In the genomic region with DNA sequence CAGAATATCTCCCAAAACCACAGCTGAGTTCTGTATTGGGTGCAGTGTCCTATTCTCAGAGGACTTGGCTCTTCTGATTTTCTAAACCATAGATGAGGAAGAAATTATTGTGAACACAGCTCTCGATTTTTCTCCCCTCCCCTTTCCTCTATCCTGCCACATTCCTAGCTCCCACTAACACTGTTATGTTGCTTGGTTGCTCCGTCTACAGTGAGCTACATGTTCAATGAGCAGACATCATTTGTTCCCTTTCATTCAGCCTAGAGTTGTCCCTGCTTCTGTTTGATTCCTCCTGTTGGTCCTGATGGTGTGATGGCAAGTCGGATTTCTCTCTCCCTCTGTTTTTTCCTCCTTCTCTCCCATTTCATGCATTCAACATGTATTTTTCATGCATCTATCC, we compare ENCODE assay signal across 16 cellular contexts.
DNase-seq lines count a peak whose midpoint lies in the region; ATAC-seq and TF ChIP-seq lines count a peak whose summit lies in the region.
"Had no signal": no experiment of that assay in that cellular context is flagged by ENCODE, and none has a peak within 500 bp of the region (broad histone marks: within the 10 kb centered on the region; RNA-seq: fewer than 3 reads in every experiment).

No MANE protein-coding gene starts in this region.

- no peak for TF ChIP-seq CTCF in endothelial cell (IDR thresholded peaks at IDR 0.05; ENCODE audit: unreplicated experiment)

- peak; percentile 79 for ATAC-seq in Right ventricle myocardium inferior
- ATAC-seq in activated CD8-positive, alpha-beta T cell treated with anti-CD3 and anti-CD28 coated beads, Interleukin-2, amount 10 ng/mL, durations not matched to agents 7 days and 5 days = no peak
- ATAC-seq: A549 had no signal

- no peak for DNase-seq in Right ventricle myocardium inferior (ENCODE audit: missing footprints)
- no peak for DNase-seq in cardiac septum (ENCODE audit: low spot score)
- DNase-seq in endothelial cell (ENCODE audit: low spot score) = no peak
- DNase-seq in medulla oblongata (ENCODE audit: extremely low spot score) = peak; percentile 38
- peak; percentile 27 for DNase-seq in superior temporal gyrus (ENCODE audit: extremely low spot score)
- DNase-seq in NCI-H2171 treated with DMSO at 0.1 percent for 48 hours (lab: John Stamatoyannopoulos, UW) = no peak
- DNase-seq in activated CD8-positive, alpha-beta T cell treated with anti-CD3 and anti-CD28 coated beads, Interleukin-2, amount 10 ng/mL, durations not matched to agents 7 days and 5 days = no peak
- DNase-seq in mucosa of gallbladder (ENCODE audit: low spot score) = no peak
- DNase-seq: COR-L47, DMS153, EL, HFFc6, NCI-H187 treated with DMSO at 0.1 percent for 48 hours, NCI-H774 had no signal

- H3K27ac Mint-ChIP-seq in endothelial cell (ENCODE audit: unreplicated experiment) = no peak overlapping the region
- no peak overlapping the region for H3K27ac Mint-ChIP-seq in activated CD8-positive, alpha-beta T cell treated with anti-CD3 and anti-CD28 coated beads, Interleukin-2, amount 10 ng/mL, durations not matched to agents 7 days and 5 days
- H3K27ac Mint-ChIP-seq: HFFc6 had no signal

- H3K36me3 Mint-ChIP-seq in endothelial cell (ENCODE audit: low read depth, unreplicated experiment) = peaks cover 4% of the 10 kb centered on the region
- no peaks in the 10 kb centered on the region for H3K36me3 Mint-ChIP-seq in activated CD8-positive, alpha-beta T cell treated with anti-CD3 and anti-CD28 coated beads, Interleukin-2, amount 10 ng/mL, durations not matched to agents 7 days and 5 days (ENCODE audit: low read depth)
- H3K36me3 Mint-ChIP-seq: CD14-positive monocyte had no signal

- no peaks in the 10 kb centered on the region for H3K4me1 Mint-ChIP-seq in endothelial cell (ENCODE audit: unreplicated experiment)
- H3K4me1 Mint-ChIP-seq in activated CD8-positive, alpha-beta T cell treated with anti-CD3 and anti-CD28 coated beads, Interleukin-2, amount 10 ng/mL, durations not matched to agents 7 days and 5 days (ENCODE audit: low read depth) = no peaks in the 10 kb centered on the region
- H3K4me1 Mint-ChIP-seq: CD14-positive monocyte had no signal

- H3K9me3 Mint-ChIP-seq in endothelial cell (ENCODE audit: unreplicated experiment) = no peaks in the 10 kb centered on the region
- H3K9me3 Mint-ChIP-seq in activated CD8-positive, alpha-beta T cell treated with anti-CD3 and anti-CD28 coated beads, Interleukin-2, amount 10 ng/mL, durations not matched to agents 7 days and 5 days (ENCODE audit: insufficient read depth) = peaks cover 3% of the 10 kb centered on the region
- H3K9me3 Mint-ChIP-seq: HFFc6 had no signal

- POLR2A ChIA-PET in activated CD8-positive, alpha-beta T cell treated with anti-CD3 and anti-CD28 coated beads, Interleukin-2, amount 10 ng/mL, durations not matched to agents 7 days and 5 days (lab: Charles Lee) = no interaction called here

- no peaks in the 10 kb centered on the region for H3K27me3 Mint-ChIP-seq in endothelial cell (ENCODE audit: unreplicated experiment)
- H3K27me3 Mint-ChIP-seq in activated CD8-positive, alpha-beta T cell treated with anti-CD3 and anti-CD28 coated beads, Interleukin-2, amount 10 ng/mL, durations not matched to agents 7 days and 5 days (ENCODE audit: low read depth) = no peaks in the 10 kb centered on the region

- intact Hi-C loops in Right ventricle myocardium inferior (cut with DNase I) (no loop called here), cardiac septum (cut with DNase I) (no loop called here)

- CTCF ChIA-PET in activated CD8-positive, alpha-beta T cell treated with anti-CD3 and anti-CD28 coated beads, Interleukin-2, amount 10 ng/mL, durations not matched to agents 7 days and 5 days (lab: Charles Lee) = no interaction called here

- H3K4me3 Mint-ChIP-seq in endothelial cell (ENCODE audit: unreplicated experiment) = peak overlapping the region; percentile 7
- H3K4me3 Mint-ChIP-seq in activated CD8-positive, alpha-beta T cell treated with anti-CD3 and anti-CD28 coated beads, Interleukin-2, amount 10 ng/mL, durations not matched to agents 7 days and 5 days = no peak overlapping the region
- H3K4me3 Mint-ChIP-seq: CD14-positive monocyte, HFFc6 had no signal

Comparison
In these comparisons a context has a peak if more than half of its experiments do, and no peak if none do; other contexts are left out.
1. DNase-seq: peak in medulla oblongata (single experiment) and superior temporal gyrus (single experiment); none in Right ventricle myocardium inferior (single experiment), cardiac septum (single experiment), endothelial cell (single experiment), NCI-H2171 treated with DMSO at 0.1 percent for 48 hours (single experiment), activated CD8-positive, alpha-beta T cell treated with anti-CD3 and anti-CD28 coated beads, Interleukin-2, amount 10 ng/mL, durations not matched to agents 7 days and 5 days (single experiment) and mucosa of gallbladder (single experiment).